ENCODE assay signal across 27 cellular contexts in the genomic region with DNA sequence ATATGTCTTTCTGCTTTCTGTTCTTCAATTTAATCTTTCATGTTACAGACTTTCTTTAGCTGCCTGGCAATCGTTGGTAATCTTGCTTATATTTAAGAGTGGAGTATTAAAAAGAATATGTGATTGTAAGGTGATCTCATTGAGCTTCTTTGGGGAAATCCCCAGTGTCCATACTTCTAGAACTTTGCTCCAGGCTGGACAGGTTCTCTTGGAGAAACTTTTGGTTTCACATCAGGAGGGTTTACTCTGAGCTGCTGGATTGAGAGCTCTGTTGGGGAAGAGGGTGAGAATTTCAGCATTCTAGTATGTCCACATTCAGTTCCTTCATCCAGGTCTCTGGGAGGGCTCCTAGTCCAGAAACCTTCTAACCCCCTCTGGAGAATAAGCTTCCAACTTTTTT. TPM values are rescaled to one million over a fixed set of nuclear protein-coding genes. Genes with fewer than 3 reads are reported as not detected.
A peak's percentile ranks its signal among the peaks of the same experiment; 100 is the strongest.
DNase-seq lines count a peak whose midpoint lies in the region; ATAC-seq, FAIRE-seq and TF ChIP-seq lines count a peak whose summit lies in the region.
"Had no signal": no experiment of that assay in that cellular context is flagged by ENCODE, and none has a peak within 500 bp of the region (broad histone marks: within the 10 kb centered on the region; RNA-seq: fewer than 3 reads in every experiment).

No MANE protein-coding gene starts in this region.

- no peak for ATAC-seq in central memory CD8-positive, alpha-beta T cell (replicated peaks; ENCODE audit: extremely low read depth, poor library complexity, severe bottlenecking)
- no peak for ATAC-seq in HepG2
- no peak for ATAC-seq in stimulated activated naive B cell treated with anti-CD40 and anti-IgM and Interleukin-4, amounts not matched to agents 10 μg/mL and 1 μg/mL and 100 μg/mL, for 72 hours (replicated peaks)
- no peak for ATAC-seq in GM21423 (IDR thresholded peaks at IDR 0.05; ENCODE audit: unreplicated experiment)
- ATAC-seq: right cardiac atrium, SK-N-SH treated with all-trans-retinoic acid at 6 μM for 48 hours had no signal

- H3K4me2 ChIP-seq in mammary epithelial cell (ENCODE audit: insufficient read depth, low read depth, low read length) (no peak overlapping the region), HepG2 (ENCODE audit: low read depth, low read length) (no peak overlapping the region)

- FAIRE-seq in HepG2 (lab: Jason Lieb, UNC) = no peak
- FAIRE-seq: GM12892 had no signal

- no peak for TF ChIP-seq RAD21 in HepG2 (CRISPR knock-in tag; IDR thresholded peaks at IDR 0.05)

- H3K27me3 ChIP-seq in mammary epithelial cell (ENCODE audit: insufficient read depth, low read length) (no peaks in the 10 kb centered on the region), HepG2 (ENCODE audit: control insufficient read depth in 1 of 2, insufficient read depth in 2 of 2, low read length in 2 of 2) (no peaks in the 10 kb centered on the region)
- H3K27me3 ChIP-seq: upper lobe of left lung had no signal

- POLR2A ChIA-PET in MCF 10A (lab: Yijun Ruan, JAX) (interaction anchor here (0.7 to 2.1 kb wide), 2 partner anchors 12 to 21 kb away, joined by 5 to 13 read pairs; a partner anchor contains a TSS), HepG2 (lab: Yijun Ruan, JAX) (interaction anchor here (1.0 to 6.5 kb wide), 7 partner anchors 9 to 27 kb away, joined by 4 to 138 read pairs (median 27); a partner anchor contains a TSS)

- H3K9me3 ChIP-seq in mammary epithelial cell (replicated peaks; ENCODE audit: insufficient read depth, low read length) = no peaks in the 10 kb centered on the region
- H3K9me3 ChIP-seq in HepG2 (ENCODE audit: low read length) = no peaks in the 10 kb centered on the region
- H3K9me3 ChIP-seq: upper lobe of left lung had no signal

- no peak overlapping the region for H3K4me3 ChIP-seq in mammary epithelial cell (replicated peaks in 1 of 3; ENCODE audit: insufficient read depth in 1 of 3, low read depth in 2 of 3, low read length in 3 of 3)
- no peak overlapping the region for H3K4me3 ChIP-seq in HepG2 (replicated peaks in 1 of 3; ENCODE audit: insufficient read depth in 1 of 3, low read depth in 2 of 3, low read length in 3 of 3)
- H3K4me3 ChIP-seq: upper lobe of left lung had no signal

- BruUV-seq in mammary epithelial cell (replicated peaks; lab: Mats Ljungman, UMichigan) (no TSS peak), MCF 10A (replicated peaks; lab: Mats Ljungman, UMichigan) (no TSS peak), HepG2 (replicated peaks; lab: Mats Ljungman, UMichigan) (no TSS peak)

- H3K4me1 ChIP-seq in mammary epithelial cell (ENCODE audit: insufficient read depth, low read length) = peaks cover 30% of the 10 kb centered on the region
- peaks cover 76% of the 10 kb centered on the region for H3K4me1 ChIP-seq in HepG2 (ENCODE audit: insufficient read depth, low read length)

- no peak for TF ChIP-seq POLR2A in HepG2 (IDR thresholded peaks at IDR 0.05; ENCODE audit: insufficient read depth in 1 of 2, low read depth in 2 of 2, low read length in 2 of 2)

- in situ Hi-C loops in mammary epithelial cell (cut with MboI; ENCODE audit: low sequenced_read_pairs in 2 of 2) (no loop called here), HepG2 (cut with HindIII; ENCODE audit: extremely low pct_ligation_motif_present, low pct_unique_long_range_greater_than_20kb) (no loop called here)

- H2AFZ ChIP-seq in mammary epithelial cell (ENCODE audit: low read depth, low read length) (no peak overlapping the region), HepG2 (ENCODE audit: low read length) (no peak overlapping the region)

- H3K79me2 ChIP-seq in mammary epithelial cell (ENCODE audit: insufficient read depth, low read length) = no peaks in the 10 kb centered on the region
- no peaks in the 10 kb centered on the region for H3K79me2 ChIP-seq in HepG2 (ENCODE audit: insufficient read depth, low read length)

- no peak for TF ChIP-seq EP300 in HepG2 (IDR thresholded peaks at IDR 0.05; ENCODE audit: low read depth in 2 of 2, low read length in 2 of 2)
- no peak for TF ChIP-seq EP300 in HepG2 (CRISPR knock-in tag; IDR thresholded peaks at IDR 0.05; ENCODE audit: borderline replicate concordance)

- H3K4me3 Mint-ChIP-seq in MCF 10A (ENCODE audit: unreplicated experiment) = no peak overlapping the region
- no peak overlapping the region for H3K4me3 Mint-ChIP-seq in central memory CD8-positive, alpha-beta T cell
- no peak overlapping the region for H3K4me3 Mint-ChIP-seq in stimulated activated naive B cell treated with anti-CD40 and anti-IgM and Interleukin-4, amounts not matched to agents 10 μg/mL and 1 μg/mL and 100 μg/mL, for 72 hours
- H3K4me3 Mint-ChIP-seq: brain; immature natural killer cell; T-helper 1 cell treated with Interleukin-12 subunit alpha and Interleukin-12 subunit beta and Interleukin-4 antibody, amounts not matched to agents 30 μg/mL and 1 μg/mL, for 36 hours had no signal

- no peak overlapping the region for H3K9ac ChIP-seq in mammary epithelial cell (ENCODE audit: insufficient read depth, low read length)
- peak overlapping the region; percentile 47; the same call in 1 of the 2 replicates for H3K9ac ChIP-seq in HepG2 (ENCODE audit: insufficient read depth, low read depth, low read length)

- 55% methylated on average over 1 of the region's 1 CpG for WGBS in mammary epithelial cell (ENCODE audit: low coverage, missing lambda C conversion rate)
- 38% methylated on average over 1 of the region's 1 CpG for WGBS in HepG2 (ENCODE audit: low lambda C conversion rate)

- H3K27ac Mint-ChIP-seq in MCF 10A (ENCODE audit: low read depth, unreplicated experiment) = no peak overlapping the region
- peak overlapping the region; percentile 65 for H3K27ac Mint-ChIP-seq in central memory CD8-positive, alpha-beta T cell (ENCODE audit: low read depth)
- peak overlapping the region; percentile 37 for H3K27ac Mint-ChIP-seq in stimulated activated naive B cell treated with anti-CD40 and anti-IgM and Interleukin-4, amounts not matched to agents 10 μg/mL and 1 μg/mL and 100 μg/mL, for 72 hours
- H3K27ac Mint-ChIP-seq: T-helper 1 cell treated with Interleukin-12 subunit alpha and Interleukin-12 subunit beta and Interleukin-4 antibody, amounts not matched to agents 30 μg/mL and 1 μg/mL, for 36 hours had no signal

- peaks cover 9% of the 10 kb centered on the region for H3K36me3 ChIP-seq in mammary epithelial cell (ENCODE audit: insufficient read depth, low read length)
- H3K36me3 ChIP-seq in HepG2 (replicated peaks in 1 of 2; ENCODE audit: control insufficient read depth in 1 of 2, insufficient read depth in 2 of 2, low read length in 2 of 2) = peaks cover 12 to 26% of the 10 kb centered on the region in 2 experiments

- dilution Hi-C loops in mammary epithelial cell (cut with HindIII; ENCODE audit: low sequenced_read_pairs) = no loop called here

- no peaks in the 10 kb centered on the region for H4K20me1 ChIP-seq in mammary epithelial cell (ENCODE audit: insufficient read depth, low read length)
- H4K20me1 ChIP-seq in HepG2 (ENCODE audit: insufficient read depth, low read length) = no peaks in the 10 kb centered on the region

- TF ChIP-seq CTCF in mammary epithelial cell (conservative IDR thresholded peaks at IDR 0.05 in 1 of 2, IDR thresholded peaks at IDR 0.05 in 1 of 2; ENCODE audit: extremely low read depth in 1 of 2, insufficient read depth in 1 of 2, low read depth in 1 of 2, low read length in 2 of 2) (no peak), MCF 10A (IDR thresholded peaks at IDR 0.05; ENCODE audit: unreplicated experiment) (no peak), HepG2 (CRISPR knock-in tag; IDR thresholded peaks at IDR 0.05) (no peak)

- no peaks in the 10 kb centered on the region for H3K27me3 Mint-ChIP-seq in MCF 10A (ENCODE audit: insufficient read depth, unreplicated experiment)
- no peaks in the 10 kb centered on the region for H3K27me3 Mint-ChIP-seq in central memory CD8-positive, alpha-beta T cell
- H3K27me3 Mint-ChIP-seq in stimulated activated naive B cell treated with anti-CD40 and anti-IgM and Interleukin-4, amounts not matched to agents 10 μg/mL and 1 μg/mL and 100 μg/mL, for 72 hours = no peaks in the 10 kb centered on the region
- H3K27me3 Mint-ChIP-seq: brain had no signal

- H3K36me3 Mint-ChIP-seq in MCF 10A (ENCODE audit: insufficient read depth, unreplicated experiment) = peaks cover 69% of the 10 kb centered on the region
- H3K36me3 Mint-ChIP-seq in central memory CD8-positive, alpha-beta T cell (ENCODE audit: insufficient read depth) = peaks cover 33% of the 10 kb centered on the region
- H3K36me3 Mint-ChIP-seq in stimulated activated naive B cell treated with anti-CD40 and anti-IgM and Interleukin-4, amounts not matched to agents 10 μg/mL and 1 μg/mL and 100 μg/mL, for 72 hours = peaks cover 32 to 52% of the 10 kb centered on the region in 2 donors

- H3K27ac ChIP-seq in mammary epithelial cell (ENCODE audit: insufficient read depth, low read depth, low read length) (no peak overlapping the region), HepG2 (ENCODE audit: extremely low read length, insufficient read depth, low read length) (peak overlapping the region; percentile 97)

- DNase-seq in mammary epithelial cell = peak; percentile 38
- no peak for DNase-seq in MCF 10A (ENCODE audit: unreplicated experiment)
- no peak for DNase-seq in central memory CD8-positive, alpha-beta T cell (ENCODE audit: low spot score in 2 of 2)
- no peak for DNase-seq in HepG2 (ENCODE audit: low spot score)
- no peak for DNase-seq in stimulated activated naive B cell treated with anti-CD40 and anti-IgM and Interleukin-4, amounts not matched to agents 10 μg/mL and 1 μg/mL and 100 μg/mL, for 72 hours
- no peak for DNase-seq in COR-L47 (lab: John Stamatoyannopoulos, UW)
- DNase-seq in NCI-H2081 (lab: John Stamatoyannopoulos, UW) = no peak
- DNase-seq: activated CD4-positive, alpha-beta T cell treated with anti-CD3 and anti-CD28 coated beads for 1 hour; activated gamma-delta T cell; DMS53; HCEC 1CT; immature natural killer cell; Kasumi-1; mesendoderm; NCI-H1436; NCI-H2081 treated with DMSO at 0.1 percent for 48 hours; NCI-H345; NCI-H69; right cardiac atrium; Right ventricle myocardium superior; substantia nigra; upper lobe of left lung had no signal

- CTCF ChIA-PET in mammary epithelial cell (lab: Charles Lee; ENCODE audit: low non-redundant PET) = no interaction called here
- CTCF ChIA-PET in MCF 10A (lab: Yijun Ruan, JAX) = interaction anchor here (0.6 to 1.5 kb wide), 2 partner anchors 10 to 651 kb away, joined by 3 read pairs; no protein-coding TSS in a partner anchor
- CTCF ChIA-PET in HepG2 (lab: Yijun Ruan, JAX; ENCODE audit: low intra/inter-chr PET ratio, low total read pairs) = no interaction called here

- no peaks in the 10 kb centered on the region for H3K9me3 Mint-ChIP-seq in MCF 10A (ENCODE audit: unreplicated experiment)
- H3K9me3 Mint-ChIP-seq in central memory CD8-positive, alpha-beta T cell = no peaks in the 10 kb centered on the region
- no peaks in the 10 kb centered on the region for H3K9me3 Mint-ChIP-seq in stimulated activated naive B cell treated with anti-CD40 and anti-IgM and Interleukin-4, amounts not matched to agents 10 μg/mL and 1 μg/mL and 100 μg/mL, for 72 hours
- H3K9me3 Mint-ChIP-seq: brain; immature natural killer cell; T-helper 1 cell treated with Interleukin-12 subunit alpha and Interleukin-12 subunit beta and Interleukin-4 antibody, amounts not matched to agents 30 μg/mL and 1 μg/mL, for 36 hours had no signal

- intact Hi-C loops in mammary epithelial cell (cut with micrococcal nuclease) (no loop called here), MCF 10A (cut with micrococcal nuclease) (no loop called here), HepG2 (cut with micrococcal nuclease; ENCODE audit: unreplicated experiment) (no loop called here)

- peaks cover 17% of the 10 kb centered on the region for H3K4me1 Mint-ChIP-seq in MCF 10A (ENCODE audit: insufficient read depth, unreplicated experiment)
- peaks cover 5% of the 10 kb centered on the region for H3K4me1 Mint-ChIP-seq in central memory CD8-positive, alpha-beta T cell
- peaks cover 0 to 1% of the 10 kb centered on the region in 2 donors for H3K4me1 Mint-ChIP-seq in stimulated activated naive B cell treated with anti-CD40 and anti-IgM and Interleukin-4, amounts not matched to agents 10 μg/mL and 1 μg/mL and 100 μg/mL, for 72 hours
- H3K4me1 Mint-ChIP-seq: brain, immature natural killer cell had no signal

RNA-seq across cellular contexts. Expression of a gene that starts 16.1 kb away (rescaled TPM):
- total RNA-seq in mammary epithelial cell = 10 to 100 TPM; 11.5 to 17.3 TPM
- 6.9 TPM for polyA plus RNA-seq in mammary epithelial cell
- 1.9 TPM for polyA minus RNA-seq in mammary epithelial cell
- total RNA-seq in MCF 10A (2022) = 2.6 and 3.2 TPM in 2 replicates
- total RNA-seq in HepG2 (2016; rRNA removed; fragmentation: Illumina TruSeq; extraction: Trizol) = 5.7 and 11.8 TPM in 2 replicates
- 14.2 and 14.4 TPM in 2 replicates for total RNA-seq in HepG2 (2016; cell fraction: cytosol; rRNA removed; fragmentation: Illumina TruSeq; extraction: Trizol; ENCODE audit: low read depth)
- 5.6 and 12.5 TPM in 2 replicates for total RNA-seq in HepG2 (2016; cell fraction: insoluble cytoplasmic fraction; rRNA removed; fragmentation: Illumina TruSeq; extraction: Trizol)
- total RNA-seq in HepG2 (2016; cell fraction: membrane; rRNA removed; fragmentation: Illumina TruSeq; extraction: Trizol) = 14.8 and 16.4 TPM in 2 replicates
- 10.7 and 13.7 TPM in 2 replicates for total RNA-seq in HepG2 (2016; cell fraction: nucleus; rRNA removed; fragmentation: Illumina TruSeq; extraction: Trizol)
- polyA plus RNA-seq in HepG2 (2011; rRNA removed) = 34.8 and 48.8 TPM in 2 replicates
- 18.6 and 35.0 TPM in 2 replicates for polyA plus RNA-seq in HepG2 (2011; cell fraction: cytosol; rRNA removed)
- 225 and 265 TPM in 2 replicates for polyA plus RNA-seq in HepG2 (2011; cell fraction: nucleus; rRNA removed)
- 19.0 and 24.1 TPM in 2 replicates for polyA plus RNA-seq in HepG2 (2012)
- polyA plus RNA-seq in HepG2 (2016; cell fraction: cytosol; fragmentation: Illumina TruSeq; extraction: Trizol; ENCODE audit: low read depth) = 15.3 and 17.1 TPM in 2 replicates
- 8.8 and 9.2 TPM in 2 replicates for polyA plus RNA-seq in HepG2 (2016; cell fraction: insoluble cytoplasmic fraction; fragmentation: Illumina TruSeq; extraction: Trizol; ENCODE audit: low read depth)
- polyA plus RNA-seq in HepG2 (2016; cell fraction: membrane; fragmentation: Illumina TruSeq; extraction: Trizol; ENCODE audit: low read depth) = 17.8 and 17.9 TPM in 2 replicates
- polyA plus RNA-seq in HepG2 (2016; cell fraction: nucleus; fragmentation: Illumina TruSeq; extraction: Trizol; ENCODE audit: insufficient read depth, low read depth) = 32.8 and 35.7 TPM in 2 replicates
- polyA minus RNA-seq in HepG2 (2011; rRNA and poly(A)+ RNA removed; ENCODE audit: low replicate concordance) = 24.5 TPM in 1 of 2 replicates, not detected in the other
- polyA minus RNA-seq in HepG2 (2011; cell fraction: cytosol; rRNA and poly(A)+ RNA removed) = 5.7 and 8.9 TPM in 2 replicates
- polyA minus RNA-seq in HepG2 (2011; cell fraction: nucleus; rRNA and poly(A)+ RNA removed) = 13.3 and 13.4 TPM in 2 replicates

RNA-seq across cellular contexts. Expression of a gene that starts 21.0 kb away (rescaled TPM):
- 10 to 100 TPM; 74.8 to 99.7 TPM for total RNA-seq in mammary epithelial cell
- 358 TPM for polyA plus RNA-seq in mammary epithelial cell
- polyA minus RNA-seq in mammary epithelial cell = 282 TPM
- 90.9 and 94.6 TPM in 2 replicates for total RNA-seq in MCF 10A (2022)
- total RNA-seq in HepG2 (2016; rRNA removed; fragmentation: Illumina TruSeq; extraction: Trizol) = 209 and 287 TPM in 2 replicates
- 29.0 and 31.7 TPM in 2 replicates for total RNA-seq in HepG2 (2016; cell fraction: cytosol; rRNA removed; fragmentation: Illumina TruSeq; extraction: Trizol; ENCODE audit: low read depth)
- total RNA-seq in HepG2 (2016; cell fraction: insoluble cytoplasmic fraction; rRNA removed; fragmentation: Illumina TruSeq; extraction: Trizol) = 214 and 298 TPM in 2 replicates
- 35.4 and 36.1 TPM in 2 replicates for total RNA-seq in HepG2 (2016; cell fraction: membrane; rRNA removed; fragmentation: Illumina TruSeq; extraction: Trizol)
- total RNA-seq in HepG2 (2016; cell fraction: nucleus; rRNA removed; fragmentation: Illumina TruSeq; extraction: Trizol) = 83.7 and 87.5 TPM in 2 replicates
- polyA plus RNA-seq in HepG2 (2011; rRNA removed) = 107 and 110 TPM in 2 replicates
- 278 and 291 TPM in 2 replicates for polyA plus RNA-seq in HepG2 (2011; cell fraction: cytosol; rRNA removed)
- 55.5 and 61.4 TPM in 2 replicates for polyA plus RNA-seq in HepG2 (2011; cell fraction: nucleus; rRNA removed)
- polyA plus RNA-seq in HepG2 (2012) = 178 and 251 TPM in 2 replicates
- 35.3 and 40.6 TPM in 2 replicates for polyA plus RNA-seq in HepG2 (2016; cell fraction: cytosol; fragmentation: Illumina TruSeq; extraction: Trizol; ENCODE audit: low read depth)
- 420 and 438 TPM in 2 replicates for polyA plus RNA-seq in HepG2 (2016; cell fraction: insoluble cytoplasmic fraction; fragmentation: Illumina TruSeq; extraction: Trizol; ENCODE audit: low read depth)
- polyA plus RNA-seq in HepG2 (2016; cell fraction: membrane; fragmentation: Illumina TruSeq; extraction: Trizol; ENCODE audit: low read depth) = 35.8 and 37.4 TPM in 2 replicates
- 132 and 146 TPM in 2 replicates for polyA plus RNA-seq in HepG2 (2016; cell fraction: nucleus; fragmentation: Illumina TruSeq; extraction: Trizol; ENCODE audit: insufficient read depth, low read depth)
- 134 and 369 TPM in 2 replicates for polyA minus RNA-seq in HepG2 (2011; rRNA and poly(A)+ RNA removed; ENCODE audit: low replicate concordance)
- polyA minus RNA-seq in HepG2 (2011; cell fraction: cytosol; rRNA and poly(A)+ RNA removed) = 72.3 and 74.0 TPM in 2 replicates
- polyA minus RNA-seq in HepG2 (2011; cell fraction: nucleus; rRNA and poly(A)+ RNA removed) = 83.2 and 93.4 TPM in 2 replicates

RNA-seq across cellular contexts. Expression of a gene that starts 21.9 kb away (rescaled TPM):
- total RNA-seq in mammary epithelial cell (10 to 100 TPM; 60.9 to 98.7 TPM), MCF 10A (2022) (47.0 and 48.4 TPM in 2 replicates), HepG2 (2016; rRNA removed; fragmentation: Illumina TruSeq; extraction: Trizol) (125 and 128 TPM in 2 replicates)
- polyA plus RNA-seq in mammary epithelial cell (88.8 TPM), HepG2 (2011; rRNA removed) (245 and 282 TPM in 2 replicates)
- polyA minus RNA-seq in mammary epithelial cell = 60.4 TPM
- 57.0 and 62.1 TPM in 2 replicates for total RNA-seq in HepG2 (2016; cell fraction: cytosol; rRNA removed; fragmentation: Illumina TruSeq; extraction: Trizol; ENCODE audit: low read depth)
- 114 and 129 TPM in 2 replicates for total RNA-seq in HepG2 (2016; cell fraction: insoluble cytoplasmic fraction; rRNA removed; fragmentation: Illumina TruSeq; extraction: Trizol)
- total RNA-seq in HepG2 (2016; cell fraction: membrane; rRNA removed; fragmentation: Illumina TruSeq; extraction: Trizol) = 156 and 159 TPM in 2 replicates
- 69.6 and 73.3 TPM in 2 replicates for total RNA-seq in HepG2 (2016; cell fraction: nucleus; rRNA removed; fragmentation: Illumina TruSeq; extraction: Trizol)
- 177 and 210 TPM in 2 replicates for polyA plus RNA-seq in HepG2 (2011; cell fraction: cytosol; rRNA removed)
- 217 and 220 TPM in 2 replicates for polyA plus RNA-seq in HepG2 (2011; cell fraction: nucleus; rRNA removed)
- polyA plus RNA-seq in HepG2 (2012) = 123 and 145 TPM in 2 replicates
- polyA plus RNA-seq in HepG2 (2016; cell fraction: cytosol; fragmentation: Illumina TruSeq; extraction: Trizol; ENCODE audit: low read depth) = 33.4 and 34.1 TPM in 2 replicates
- 101 and 109 TPM in 2 replicates for polyA plus RNA-seq in HepG2 (2016; cell fraction: insoluble cytoplasmic fraction; fragmentation: Illumina TruSeq; extraction: Trizol; ENCODE audit: low read depth)
- 91.3 and 96.0 TPM in 2 replicates for polyA plus RNA-seq in HepG2 (2016; cell fraction: membrane; fragmentation: Illumina TruSeq; extraction: Trizol; ENCODE audit: low read depth)
- 119 and 131 TPM in 2 replicates for polyA plus RNA-seq in HepG2 (2016; cell fraction: nucleus; fragmentation: Illumina TruSeq; extraction: Trizol; ENCODE audit: insufficient read depth, low read depth)
- 194 and 636 TPM in 2 replicates for polyA minus RNA-seq in HepG2 (2011; rRNA and poly(A)+ RNA removed; ENCODE audit: low replicate concordance)
- 178 and 203 TPM in 2 replicates for polyA minus RNA-seq in HepG2 (2011; cell fraction: cytosol; rRNA and poly(A)+ RNA removed)
- 53.7 and 80.4 TPM in 2 replicates for polyA minus RNA-seq in HepG2 (2011; cell fraction: nucleus; rRNA and poly(A)+ RNA removed)

RNA-seq across cellular contexts. Expression of a gene that starts 26.2 kb away (rescaled TPM):
- total RNA-seq in mammary epithelial cell (10 to 100 TPM; 10.9 to 26.5 TPM), MCF 10A (2022) (0.63 and 0.76 TPM in 2 replicates), HepG2 (2016; rRNA removed; fragmentation: Illumina TruSeq; extraction: Trizol) (11.6 and 29.9 TPM in 2 replicates)
- polyA plus RNA-seq in mammary epithelial cell (14.6 TPM), HepG2 (2011; rRNA removed) (103 and 150 TPM in 2 replicates)
- 18.3 TPM for polyA minus RNA-seq in mammary epithelial cell
- total RNA-seq in HepG2 (2016; cell fraction: cytosol; rRNA removed; fragmentation: Illumina TruSeq; extraction: Trizol; ENCODE audit: low read depth) = 6.9 and 7.0 TPM in 2 replicates
- 14.5 and 27.5 TPM in 2 replicates for total RNA-seq in HepG2 (2016; cell fraction: insoluble cytoplasmic fraction; rRNA removed; fragmentation: Illumina TruSeq; extraction: Trizol)
- total RNA-seq in HepG2 (2016; cell fraction: membrane; rRNA removed; fragmentation: Illumina TruSeq; extraction: Trizol) = 8.2 and 14.5 TPM in 2 replicates
- 30.4 and 31.0 TPM in 2 replicates for total RNA-seq in HepG2 (2016; cell fraction: nucleus; rRNA removed; fragmentation: Illumina TruSeq; extraction: Trizol)
- 81.5 and 120 TPM in 2 replicates for polyA plus RNA-seq in HepG2 (2011; cell fraction: cytosol; rRNA removed)
- polyA plus RNA-seq in HepG2 (2011; cell fraction: nucleus; rRNA removed) = 371 and 443 TPM in 2 replicates
- 45.9 and 52.6 TPM in 2 replicates for polyA plus RNA-seq in HepG2 (2012)
- 8.9 and 10.2 TPM in 2 replicates for polyA plus RNA-seq in HepG2 (2016; cell fraction: cytosol; fragmentation: Illumina TruSeq; extraction: Trizol; ENCODE audit: low read depth)
- polyA plus RNA-seq in HepG2 (2016; cell fraction: insoluble cytoplasmic fraction; fragmentation: Illumina TruSeq; extraction: Trizol; ENCODE audit: low read depth) = 15.2 and 17.2 TPM in 2 replicates
- 11.3 and 13.6 TPM in 2 replicates for polyA plus RNA-seq in HepG2 (2016; cell fraction: membrane; fragmentation: Illumina TruSeq; extraction: Trizol; ENCODE audit: low read depth)
- polyA plus RNA-seq in HepG2 (2016; cell fraction: nucleus; fragmentation: Illumina TruSeq; extraction: Trizol; ENCODE audit: insufficient read depth, low read depth) = 74.0 and 82.3 TPM in 2 replicates
- polyA minus RNA-seq in HepG2 (2011; rRNA and poly(A)+ RNA removed; ENCODE audit: low replicate concordance) = 7.2 and 119 TPM in 2 replicates
- polyA minus RNA-seq in HepG2 (2011; cell fraction: cytosol; rRNA and poly(A)+ RNA removed) = 46.0 and 49.6 TPM in 2 replicates
- polyA minus RNA-seq in HepG2 (2011; cell fraction: nucleus; rRNA and poly(A)+ RNA removed) = 35.4 and 41.2 TPM in 2 replicates
